ENCODE assay signal across 1 cellular context in genomic region chr19:43594710-43595604, GRCh38.
TF ChIP-seq lines count a peak whose summit lies in the region.

No MANE protein-coding gene starts in this region.

TF ChIP-seq in HepG2, 621 proteins besides CTCF, POLR2A, EP300 and RAD21 (continued from another document and continues in another):
- 0 out of 2 replicates have a peak, but pooled peaks have one; percentile 15 for TF ChIP-seq NFAT5 (CRISPR knock-in tag; IDR thresholded peaks at IDR 0.05)
- TF ChIP-seq ONECUT2 (CRISPR knock-in tag; IDR thresholded peaks at IDR 0.05): no peak
- no peak for TF ChIP-seq ZSCAN22 (CRISPR knock-in tag; IDR thresholded peaks at IDR 0.05)
- TF ChIP-seq ZNF142 (CRISPR knock-in tag; IDR thresholded peaks at IDR 0.05): no peak
- no peak for TF ChIP-seq ZNF670 (CRISPR knock-in tag; IDR thresholded peaks at IDR 0.05; ENCODE audit: borderline replicate concordance)
- TF ChIP-seq ATF5 (CRISPR knock-in tag; IDR thresholded peaks at IDR 0.05; ENCODE audit: low read depth): no peak
- TF ChIP-seq NFYB (CRISPR knock-in tag; IDR thresholded peaks at IDR 0.05): no peak
- TF ChIP-seq, protein P1, sequence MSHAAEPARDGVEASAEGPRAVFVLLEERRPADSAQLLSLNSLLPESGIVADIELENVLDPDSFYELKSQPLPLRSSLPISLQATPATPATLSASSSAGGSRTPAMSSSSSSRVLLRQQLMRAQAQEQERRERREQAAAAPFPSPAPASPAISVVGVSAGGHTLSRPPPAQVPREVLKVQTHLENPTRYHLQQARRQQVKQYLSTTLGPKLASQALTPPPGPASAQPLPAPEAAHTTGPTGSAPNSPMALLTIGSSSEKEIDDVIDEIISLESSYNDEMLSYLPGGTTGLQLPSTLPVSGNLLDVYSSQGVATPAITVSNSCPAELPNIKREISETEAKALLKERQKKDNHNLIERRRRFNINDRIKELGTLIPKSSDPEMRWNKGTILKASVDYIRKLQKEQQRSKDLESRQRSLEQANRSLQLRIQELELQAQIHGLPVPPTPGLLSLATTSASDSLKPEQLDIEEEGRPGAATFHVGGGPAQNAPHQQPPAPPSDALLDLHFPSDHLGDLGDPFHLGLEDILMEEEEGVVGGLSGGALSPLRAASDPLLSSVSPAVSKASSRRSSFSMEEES (CRISPR knock-in tag; IDR thresholded peaks at IDR 0.05): no peak
- TF ChIP-seq MTF2 (CRISPR knock-in tag; IDR thresholded peaks at IDR 0.05; ENCODE audit: borderline replicate concordance): no peak
- no peak for TF ChIP-seq ATF4 (CRISPR knock-in tag; IDR thresholded peaks at IDR 0.05)
- no peak for TF ChIP-seq ZNF205 (CRISPR knock-in tag; IDR thresholded peaks at IDR 0.05)
- TF ChIP-seq, protein P2, sequence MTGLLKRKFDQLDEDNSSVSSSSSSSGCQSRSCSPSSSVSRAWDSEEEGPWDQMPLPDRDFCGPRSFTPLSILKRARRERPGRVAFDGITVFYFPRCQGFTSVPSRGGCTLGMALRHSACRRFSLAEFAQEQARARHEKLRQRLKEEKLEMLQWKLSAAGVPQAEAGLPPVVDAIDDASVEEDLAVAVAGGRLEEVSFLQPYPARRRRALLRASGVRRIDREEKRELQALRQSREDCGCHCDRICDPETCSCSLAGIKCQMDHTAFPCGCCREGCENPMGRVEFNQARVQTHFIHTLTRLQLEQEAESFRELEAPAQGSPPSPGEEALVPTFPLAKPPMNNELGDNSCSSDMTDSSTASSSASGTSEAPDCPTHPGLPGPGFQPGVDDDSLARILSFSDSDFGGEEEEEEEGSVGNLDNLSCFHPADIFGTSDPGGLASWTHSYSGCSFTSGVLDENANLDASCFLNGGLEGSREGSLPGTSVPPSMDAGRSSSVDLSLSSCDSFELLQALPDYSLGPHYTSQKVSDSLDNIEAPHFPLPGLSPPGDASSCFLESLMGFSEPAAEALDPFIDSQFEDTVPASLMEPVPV (CRISPR knock-in tag; IDR thresholded peaks at IDR 0.05): no peak
- TF ChIP-seq THAP11 (CRISPR knock-in tag; IDR thresholded peaks at IDR 0.05): peak; percentile 28; the same call in 1 of the 2 replicates
- TF ChIP-seq ZNF607 (CRISPR knock-in tag; IDR thresholded peaks at IDR 0.05; ENCODE audit: borderline replicate concordance): no peak
- no peak for TF ChIP-seq PCBP2 (optimal IDR thresholded peaks at IDR 0.05; ENCODE audit: low read depth, low read length, poor library complexity, severe bottlenecking)
- TF ChIP-seq, protein P3, sequence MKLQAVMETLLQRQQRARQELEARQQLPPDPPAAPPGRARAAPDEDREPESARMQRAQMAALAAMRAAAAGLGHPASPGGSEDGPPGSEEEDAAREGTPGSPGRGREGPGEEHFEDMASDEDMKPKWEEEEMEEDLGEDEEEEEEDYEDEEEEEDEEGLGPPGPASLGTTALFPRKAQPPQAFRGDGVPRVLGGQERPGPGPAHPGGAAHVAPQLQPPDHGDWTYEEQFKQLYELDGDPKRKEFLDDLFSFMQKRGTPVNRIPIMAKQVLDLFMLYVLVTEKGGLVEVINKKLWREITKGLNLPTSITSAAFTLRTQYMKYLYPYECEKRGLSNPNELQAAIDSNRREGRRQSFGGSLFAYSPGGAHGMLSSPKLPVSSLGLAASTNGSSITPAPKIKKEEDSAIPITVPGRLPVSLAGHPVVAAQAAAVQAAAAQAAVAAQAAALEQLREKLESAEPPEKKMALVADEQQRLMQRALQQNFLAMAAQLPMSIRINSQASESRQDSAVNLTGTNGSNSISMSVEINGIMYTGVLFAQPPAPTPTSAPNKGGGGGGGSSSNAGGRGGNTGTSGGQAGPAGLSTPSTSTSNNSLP (IDR thresholded peaks at IDR 0.05; ENCODE audit: low read depth, low read length): no peak
- TF ChIP-seq TIGD3 (CRISPR knock-in tag; IDR thresholded peaks at IDR 0.05; ENCODE audit: borderline replicate concordance): no peak
- no peak for TF ChIP-seq IRX3 (CRISPR knock-in tag; IDR thresholded peaks at IDR 0.05; ENCODE audit: borderline replicate concordance, low read depth)
- TF ChIP-seq ZNF691 (CRISPR knock-in tag; IDR thresholded peaks at IDR 0.05; ENCODE audit: borderline replicate concordance, low read depth): peak; percentile 83; the same call in 1 of the 2 replicates
- TF ChIP-seq ZNF83 (CRISPR knock-in tag; IDR thresholded peaks at IDR 0.05; ENCODE audit: borderline replicate concordance): no peak
- TF ChIP-seq ZNF460 (CRISPR knock-in tag; IDR thresholded peaks at IDR 0.05; ENCODE audit: borderline replicate concordance): no peak
- no peak for TF ChIP-seq ZNF557 (CRISPR knock-in tag; IDR thresholded peaks at IDR 0.05)
- 0 out of 2 replicates have a peak, but pooled peaks have one; percentile 22 for TF ChIP-seq ZNF674 (CRISPR knock-in tag; IDR thresholded peaks at IDR 0.05; ENCODE audit: low read depth)
- TF ChIP-seq ISL2 (CRISPR knock-in tag; IDR thresholded peaks at IDR 0.05): peak; percentile 14; the same call in 1 of the 2 replicates
- TF ChIP-seq ZNF33A (CRISPR knock-in tag; IDR thresholded peaks at IDR 0.05; ENCODE audit: borderline replicate concordance): 0 out of 2 replicates have a peak, but pooled peaks have one; percentile 57
- no peak for TF ChIP-seq MAFG (CRISPR knock-in tag; IDR thresholded peaks at IDR 0.05)
- no peak for TF ChIP-seq ZNF34 (CRISPR knock-in tag; IDR thresholded peaks at IDR 0.05; ENCODE audit: borderline replicate concordance)
- TF ChIP-seq CEBPG (CRISPR knock-in tag; IDR thresholded peaks at IDR 0.05): no peak
- TF ChIP-seq ISX (CRISPR knock-in tag; conservative IDR thresholded peaks at IDR 0.05): no peak
